Comparison of ENCODE assay signal across 8 cellular contexts in genomic region chr1:147541672-147542548, GRCh38. TPM values are rescaled to one million over a fixed set of nuclear protein-coding genes. Genes with fewer than 3 reads are reported as not detected.
DNase-seq lines count a peak whose midpoint lies in the region; ATAC-seq, FAIRE-seq and TF ChIP-seq lines count a peak whose summit lies in the region.

No MANE protein-coding gene starts in this region.

- no peak for TF ChIP-seq CTCF in BJ (IDR thresholded peaks at IDR 0.05; ENCODE audit: insufficient read depth, low read depth, low read length)
- TF ChIP-seq CTCF in pancreas (IDR thresholded peaks at IDR 0.05) = no peak
- no peak for TF ChIP-seq CTCF in Caco-2 (IDR thresholded peaks at IDR 0.05; ENCODE audit: insufficient read depth in 1 of 2, low read depth in 1 of 2, low read length in 1 of 2, severe bottlenecking in 1 of 2, unreplicated experiment in 1 of 2)

- H3K27me3 Mint-ChIP-seq in activated T-cell treated with anti-CD3 and anti-CD28 coated beads, Interleukin-2, amount 50 U/mL, for 72 hours (ENCODE audit: low read depth) = no peaks in the 10 kb centered on the region
- no peaks in the 10 kb centered on the region for H3K27me3 Mint-ChIP-seq in Caco-2 (ENCODE audit: insufficient read depth, unreplicated experiment)

- POLR2A ChIA-PET in BJ (lab: Charles Lee) = interaction anchor here (0.7 to 1.2 kb wide), 3 partner anchors 13 to 58 kb away, joined by 5 to 15 read pairs (median 7); no protein-coding TSS in a partner anchor
- POLR2A ChIA-PET in Caco-2 (lab: Charles Lee) = interaction anchor here (2.3 kb wide), 1 partner anchor 58 kb away, joined by 32 read pairs; no protein-coding TSS in a partner anchor

- H3K36me3 ChIP-seq in BJ (ENCODE audit: control insufficient read depth, insufficient read depth, low read length) (no peaks in the 10 kb centered on the region), pancreas (no peaks in the 10 kb centered on the region), Caco-2 (ENCODE audit: control insufficient read depth, insufficient read depth, low read length) (no peaks in the 10 kb centered on the region)

- peaks cover 0 to 1% of the 10 kb centered on the region in 2 donors for H3K9me3 Mint-ChIP-seq in activated T-cell treated with anti-CD3 and anti-CD28 coated beads, Interleukin-2, amount 50 U/mL, for 72 hours
- no peaks in the 10 kb centered on the region for H3K9me3 Mint-ChIP-seq in Caco-2 (ENCODE audit: unreplicated experiment)

- DNase-seq in BJ (ENCODE audit: low read depth) (no peak), HT-29 (ENCODE audit: low spot score) (peak; percentile 36), Right ventricle myocardium superior (peak; percentile 66), pancreas (peak; percentile 39 to 83 (median 56)), Caco-2 (no peak)
- peak; percentile 45 to 49 for DNase-seq in activated T-cell treated with anti-CD3 and anti-CD28 coated beads, Interleukin-2, amount 50 U/mL, for 72 hours
- DNase-seq in central memory CD4-positive, alpha-beta T cell = no peak

- H3K27ac Mint-ChIP-seq in activated T-cell treated with anti-CD3 and anti-CD28 coated beads, Interleukin-2, amount 50 U/mL, for 72 hours = no peak overlapping the region
- no peak overlapping the region for H3K27ac Mint-ChIP-seq in Caco-2 (ENCODE audit: unreplicated experiment)

- intact Hi-C loops in Right ventricle myocardium superior (cut with DNase I) (loop anchor here (5.0 kb wide), 1 partner anchor 55 kb away; no protein-coding TSS in a partner anchor), pancreas (cut with DNase I) (no loop called here), Caco-2 (cut with micrococcal nuclease; ENCODE audit: unreplicated experiment) (no loop called here)

- no peak for FAIRE-seq in pancreas (lab: Jason Lieb, UNC)

- peaks cover 50% of the 10 kb centered on the region for H3K4me1 Mint-ChIP-seq in activated T-cell treated with anti-CD3 and anti-CD28 coated beads, Interleukin-2, amount 50 U/mL, for 72 hours (ENCODE audit: low read depth)
- peaks cover 7% of the 10 kb centered on the region for H3K4me1 Mint-ChIP-seq in Caco-2 (ENCODE audit: low read depth, unreplicated experiment)

- H3K27me3 ChIP-seq in BJ (ENCODE audit: control insufficient read depth, insufficient read depth, low read length) (no peaks in the 10 kb centered on the region), pancreas (no peaks in the 10 kb centered on the region), Caco-2 (replicated peaks; ENCODE audit: control insufficient read depth, insufficient read depth, low read length) (no peaks in the 10 kb centered on the region)

- no TSS peak for BruUV-seq in Caco-2 (replicated peaks; lab: Mats Ljungman, UMichigan)

- CTCF ChIA-PET in BJ (lab: Yijun Ruan, JAX) = interaction anchor here (0.8 to 2.5 kb wide), 4 partner anchors 45 to 101 kb away, joined by 3 to 12 read pairs (median 4); no protein-coding TSS in a partner anchor
- CTCF ChIA-PET in Caco-2 (lab: Charles Lee) = interaction anchor here (0.7 to 1.0 kb wide), 6 partner anchors 58 to 326 kb away, joined by 3 to 14 read pairs (median 3); no protein-coding TSS in a partner anchor

- peak overlapping the region; percentile 64 to 87 (median 85) for H3K27ac ChIP-seq in pancreas

- no peak for ATAC-seq in activated T-cell treated with anti-CD3 and anti-CD28 coated beads, Interleukin-2, amount 50 U/mL, for 72 hours (replicated peaks in 1 of 2)
- ATAC-seq in Right ventricle myocardium superior (ENCODE audit: poor library complexity) (peak; percentile 64), pancreas (peak; percentile 65 to 77 (median 67)), GM21737 (IDR thresholded peaks at IDR 0.05; ENCODE audit: unreplicated experiment) (no peak)

- 2 to 3% methylated on average over 29 of the region's 29 CpGs for WGBS in pancreas, 2 donors

- H3K4me1 ChIP-seq in pancreas = peaks cover 0 to 14% (median 14%) of the 10 kb centered on the region in 3 donors
- peaks cover 28% of the 10 kb centered on the region for H3K4me1 ChIP-seq in Caco-2

- no peak overlapping the region for H3K4me3 Mint-ChIP-seq in activated T-cell treated with anti-CD3 and anti-CD28 coated beads, Interleukin-2, amount 50 U/mL, for 72 hours
- H3K4me3 Mint-ChIP-seq in Caco-2 (ENCODE audit: unreplicated experiment) = no peak overlapping the region

- H3K4me3 ChIP-seq in BJ (ENCODE audit: low read depth, low read length) (peak overlapping the region; percentile 60), pancreas (peak overlapping the region; percentile 36 to 64 (median 51)), Caco-2 (ENCODE audit: low read depth, low read length) (no peak overlapping the region)

- H3K9me3 ChIP-seq in pancreas (no peaks in the 10 kb centered on the region), Caco-2 (0 out of 2 replicates have a peak, but pooled peaks cover 3% of the 10 kb centered on the region)

- peaks cover 0 to 3% of the 10 kb centered on the region in 2 donors for H3K36me3 Mint-ChIP-seq in activated T-cell treated with anti-CD3 and anti-CD28 coated beads, Interleukin-2, amount 50 U/mL, for 72 hours (ENCODE audit: insufficient read depth in 2 of 2)
- no peaks in the 10 kb centered on the region for H3K36me3 Mint-ChIP-seq in Caco-2 (ENCODE audit: insufficient read depth, unreplicated experiment)

RNA-seq across cellular contexts. Expression of gene BCL9, which starts 0.6 kb away (rescaled TPM):
- 4.8 and 5.3 TPM in 2 replicates for polyA plus RNA-seq in BJ (2011; rRNA removed)
- 6.2 and 8.7 TPM in 2 replicates for polyA minus RNA-seq in BJ (2011; rRNA and poly(A)+ RNA removed)
- total RNA-seq in HT-29 (2014; rRNA removed; shearing (Covaris generic)) = 7.4 and 10.0 TPM in 2 replicates
- total RNA-seq in activated T-cell treated with anti-CD3 and anti-CD28 coated beads, Interleukin-2, amount 50 U/mL, for 72 hours = 10 to 100 TPM; 21.5 to 22.2 TPM
- total RNA-seq in Right ventricle myocardium superior = 11.7 TPM
- 10 to 100 TPM in 2 of 6 donors, 1 to 10 TPM in 4; 5.9 to 15.6 (median 9.2) TPM for total RNA-seq in pancreas
- polyA plus RNA-seq in pancreas = 1 to 10 TPM; 3.9 to 8.6 TPM
- total RNA-seq in Caco-2 (2022) = 18.0 and 18.4 TPM in 2 replicates

Comparison
In these comparisons a context has a peak if more than half of its experiments do, and no peak if none do; other contexts are left out.
1. DNase-seq: peak in HT-29 (single experiment), activated T-cell treated with anti-CD3 and anti-CD28 coated beads, Interleukin-2, amount 50 U/mL, for 72 hours (2 of 2), Right ventricle myocardium superior (single experiment) and pancreas (6 of 6); none in BJ (single experiment), central memory CD4-positive, alpha-beta T cell (single experiment) and Caco-2 (0 of 2).
2. ATAC-seq: peak in Right ventricle myocardium superior (single experiment) and pancreas (4 of 4); none in activated T-cell treated with anti-CD3 and anti-CD28 coated beads, Interleukin-2, amount 50 U/mL, for 72 hours (0 of 2) and GM21737 (single experiment).